21 cellular contexts compared by ENCODE assay signal in genomic region chr16:27991876-27992275, GRCh38.
"Had no signal": no experiment of that assay in that cellular context is flagged by ENCODE, and none has a peak within 500 bp of the region (broad histone marks: within the 10 kb centered on the region; RNA-seq: fewer than 3 reads in every experiment).

No MANE protein-coding gene starts in this region.

- H3K4me2 ChIP-seq: neural progenitor cell had no signal

- H2AFZ ChIP-seq: neural progenitor cell had no signal

- H3K27ac ChIP-seq: esophagus squamous epithelium, gastroesophageal sphincter, left ventricle myocardium inferior, lower lobe of right lung, neural progenitor cell, pancreas, prostate gland, right lobe of liver, tibial artery, upper lobe of right lung, vagina had no signal

- H3K27me3 ChIP-seq: esophagus squamous epithelium, gastroesophageal sphincter, neural progenitor cell, pancreas, right lobe of liver, tibial artery, upper lobe of right lung, vagina had no signal

- H3K9me3 ChIP-seq: pancreas, prostate gland, right lobe of liver, tibial artery, upper lobe of right lung, vagina had no signal

- H3K9ac ChIP-seq: neural progenitor cell had no signal

- DNase-seq: esophagus squamous epithelium; foreskin fibroblast; immature natural killer cell; left cardiac atrium; left ventricle myocardium inferior; lower lobe of right lung; midbrain; nucleus accumbens; pancreas; right lobe of liver; stimulated activated CD4-positive, alpha-beta T cell treated with anti-CD3 and anti-CD28 coated beads, Interleukin-15, amount 100 ng/mL, for 24 hours; stimulated activated CD4-positive, alpha-beta T cell treated with anti-CD3 and anti-CD28 coated beads, Interleukin-1b, Interleukin-23, amount 100 ng/mL, for 48 hours; stimulated activated CD4-positive, alpha-beta T cell treated with anti-CD3 and anti-CD28 coated beads, Interleukin-4, amount 100 ng/mL, for 24 hours; upper lobe of right lung had no signal

- ATAC-seq: gastroesophageal sphincter; left cardiac atrium; lower lobe of right lung; natural killer cell treated with Interleukin-12 subunit alpha and Interleukin-12 subunit beta and Interleukin-15 and Interleukin-18, amount 100 ng/mL, for 72 hours; pancreas; right lobe of liver; stimulated activated memory B cell treated with anti-CD40 and anti-IgM and Interleukin-4, amounts not matched to agents 10 μg/mL and 1 μg/mL and 100 μg/mL, for 72 hours; upper lobe of right lung had no signal

- H3K4me1 ChIP-seq: esophagus squamous epithelium, gastroesophageal sphincter, left ventricle myocardium inferior, lower lobe of right lung, neural progenitor cell, pancreas, prostate gland, right lobe of liver, vagina had no signal

- H3K4me3 ChIP-seq: esophagus squamous epithelium, gastroesophageal sphincter, left ventricle myocardium inferior, lower lobe of right lung, neural progenitor cell, pancreas, prostate gland, right lobe of liver, tibial artery, upper lobe of right lung, vagina had no signal

- H3K36me3 ChIP-seq: esophagus squamous epithelium, gastroesophageal sphincter, left ventricle myocardium inferior, lower lobe of right lung, neural progenitor cell, pancreas, prostate gland, right lobe of liver, tibial artery, upper lobe of right lung, vagina had no signal
